ENCODE assay signal across 8 cellular contexts in the genomic region with DNA sequence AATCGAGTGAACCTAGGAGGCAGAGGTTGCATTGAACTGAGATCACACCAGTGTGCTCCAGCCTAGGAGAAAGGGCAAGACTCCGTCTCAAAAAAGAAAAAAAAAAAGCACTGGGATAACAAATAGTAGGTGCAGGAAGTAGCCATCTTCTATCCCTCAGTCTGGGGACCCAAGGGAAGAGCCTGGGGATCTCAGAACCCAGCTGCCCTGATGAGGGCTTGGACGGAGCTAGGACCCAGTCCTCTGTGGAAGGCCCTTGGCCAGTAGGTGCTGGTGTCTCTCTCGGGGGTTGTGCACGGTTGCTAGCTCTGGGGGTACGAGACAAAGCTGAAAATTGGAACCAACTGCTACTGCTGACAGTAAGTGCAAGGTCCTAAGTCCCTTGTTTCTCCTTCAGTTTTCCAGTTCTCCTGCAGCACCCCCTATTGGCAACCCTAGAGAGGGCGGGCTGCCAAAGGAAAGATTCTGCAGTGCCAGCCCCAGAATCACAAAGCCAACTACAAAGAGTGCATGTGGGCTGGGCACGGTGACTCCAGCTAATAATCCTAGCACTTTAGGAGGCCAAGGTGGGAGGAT. TPM values are rescaled to one million over a fixed set of nuclear protein-coding genes. Genes with fewer than 3 reads are reported as not detected.
A peak's percentile ranks its signal among the peaks of the same experiment; 100 is the strongest.
DNase-seq lines count a peak whose midpoint lies in the region; ATAC-seq and TF ChIP-seq lines count a peak whose summit lies in the region.

No MANE protein-coding gene starts in this region.

- DNase-seq in NCI-H1436 (lab: John Stamatoyannopoulos, UW) (peak; percentile 19), NCI-H1436 treated with DMSO at 0.1 percent for 48 hours (lab: John Stamatoyannopoulos, UW) (no peak), NCI-H1105 (lab: John Stamatoyannopoulos, UW) (peak; percentile 13), fibroblast of the conjunctiva (ENCODE audit: low read depth) (peak; percentile 26)
- peak; percentile 70 for DNase-seq in activated CD8-positive, alpha-beta memory T cell treated with anti-CD3 and anti-CD28 coated beads, Interleukin-2, amount 10 ng/mL, durations not matched to agents 7 days and 5 days

- no peak overlapping the region for H3K4me3 ChIP-seq in neutrophil (ENCODE audit: low read depth in 1 of 2, low read length in 1 of 2)

- H3K4me3 Mint-ChIP-seq in activated CD8-positive, alpha-beta memory T cell treated with anti-CD3 and anti-CD28 coated beads, Interleukin-2, amount 10 ng/mL, durations not matched to agents 7 days and 5 days: no peak overlapping the region

- H3K36me3 Mint-ChIP-seq in activated CD8-positive, alpha-beta memory T cell treated with anti-CD3 and anti-CD28 coated beads, Interleukin-2, amount 10 ng/mL, durations not matched to agents 7 days and 5 days: peaks cover 1% of the 10 kb centered on the region

- H3K9me3 Mint-ChIP-seq in activated CD8-positive, alpha-beta memory T cell treated with anti-CD3 and anti-CD28 coated beads, Interleukin-2, amount 10 ng/mL, durations not matched to agents 7 days and 5 days (ENCODE audit: low read depth): no peaks in the 10 kb centered on the region

- peaks cover 29% of the 10 kb centered on the region for H3K36me3 ChIP-seq in neutrophil

- no peaks in the 10 kb centered on the region for H3K4me1 Mint-ChIP-seq in activated CD8-positive, alpha-beta memory T cell treated with anti-CD3 and anti-CD28 coated beads, Interleukin-2, amount 10 ng/mL, durations not matched to agents 7 days and 5 days

- H3K27ac Mint-ChIP-seq in activated CD8-positive, alpha-beta memory T cell treated with anti-CD3 and anti-CD28 coated beads, Interleukin-2, amount 10 ng/mL, durations not matched to agents 7 days and 5 days: no peak overlapping the region

- peaks cover 48 to 50% of the 10 kb centered on the region in 2 experiments for H3K4me1 ChIP-seq in neutrophil (ENCODE audit: control insufficient read depth in 1 of 2, insufficient read depth in 1 of 2, low read depth in 1 of 2, low read length in 1 of 2)

- H3K27me3 Mint-ChIP-seq in activated CD8-positive, alpha-beta memory T cell treated with anti-CD3 and anti-CD28 coated beads, Interleukin-2, amount 10 ng/mL, durations not matched to agents 7 days and 5 days: no peaks in the 10 kb centered on the region

- H3K27me3 ChIP-seq in neutrophil: no peaks in the 10 kb centered on the region

- peak overlapping the region; percentile 93 for H3K27ac ChIP-seq in neutrophil

- ATAC-seq in activated CD8-positive, alpha-beta memory T cell treated with anti-CD3 and anti-CD28 coated beads, Interleukin-2, amount 10 ng/mL, durations not matched to agents 7 days and 5 days: peak; percentile 39
- ATAC-seq in GM21423 (IDR thresholded peaks at IDR 0.05; ENCODE audit: unreplicated experiment): no peak
- no peak for ATAC-seq in GM19397 (IDR thresholded peaks at IDR 0.05; ENCODE audit: unreplicated experiment)

- CTCF ChIA-PET in activated CD8-positive, alpha-beta memory T cell treated with anti-CD3 and anti-CD28 coated beads, Interleukin-2, amount 10 ng/mL, durations not matched to agents 7 days and 5 days (lab: Charles Lee): interaction anchor here (0.6 to 3.3 kb wide), 17 partner anchors 9 to 368 kb away, joined by 3 to 19 read pairs (median 3); partner anchors contain the start of genes CENPS, LZIC and NMNAT1

- H3K9me3 ChIP-seq in neutrophil: no peaks in the 10 kb centered on the region

- TF ChIP-seq CTCF in neutrophil (IDR thresholded peaks at IDR 0.05): peak; percentile 82

RNA-seq across cellular contexts. Expression of gene KIF1B, which starts 57.6 kb away (rescaled TPM):
- total RNA-seq in activated CD8-positive, alpha-beta memory T cell treated with anti-CD3 and anti-CD28 coated beads, Interleukin-2, amount 10 ng/mL, durations not matched to agents 7 days and 5 days: 10 to 100 TPM; 14.2 to 21.3 TPM
